In genomic region chr3:130894130-130894872, GRCh38 we compare ENCODE assay signal across 8 cellular contexts. TPM values are rescaled to one million over a fixed set of nuclear protein-coding genes. Genes with fewer than 3 reads are reported as not detected.
DNase-seq lines count a peak whose midpoint lies in the region; ATAC-seq, FAIRE-seq and TF ChIP-seq lines count a peak whose summit lies in the region.

No MANE protein-coding gene starts in this region.

- ATAC-seq in GM19351 (IDR thresholded peaks at IDR 0.05; ENCODE audit: unreplicated experiment) (peak; percentile 10), HG03565 (IDR thresholded peaks at IDR 0.05; ENCODE audit: unreplicated experiment) (peak; percentile 10)

- TF ChIP-seq CTCF in C4-2B (conservative IDR thresholded peaks at IDR 0.05) (no peak), cardiac fibroblast (IDR thresholded peaks at IDR 0.05; ENCODE audit: low read depth, low read length) (no peak), kidney (IDR thresholded peaks at IDR 0.05; ENCODE audit: borderline replicate concordance, extremely low read depth, insufficient read depth) (no peak)

- H3K9ac ChIP-seq in kidney (ENCODE audit: low read length in 2 of 2), result peak overlapping the region; percentile 80 to 83

- H3K27ac ChIP-seq in C4-2B (peak overlapping the region; percentile 94), kidney (ENCODE audit: low read depth in 2 of 2, low read length in 2 of 2) (peak overlapping the region; percentile 82 to 94)

- no peaks in the 10 kb centered on the region for H3K9me3 ChIP-seq in kidney (ENCODE audit: control insufficient read depth in 1 of 2, low read length in 2 of 2)

- no peak for FAIRE-seq in kidney (lab: Jason Lieb, UNC)

- DNase-seq in T-helper 22 cell (ENCODE audit: low read depth) (peak; percentile 50), cardiac fibroblast (ENCODE audit: low read depth in 2 of 2) (peak in 1 of 2 donors; percentile 29), kidney (peak; percentile 88), middle frontal gyrus (ENCODE audit: extremely low spot score, low spot score) (no peak)
- DNase-seq in stimulated activated CD4-positive, alpha-beta T cell treated with anti-CD3 and anti-CD28 coated beads, Interleukin-15, amount 100 ng/mL, for 1 hour (ENCODE audit: low read depth in 1 of 2, low spot score in 1 of 2), result peak; percentile 7 to 20

- H3K4me1 ChIP-seq in kidney (ENCODE audit: control insufficient read depth in 1 of 2, insufficient read depth in 1 of 2, low read depth in 1 of 2, low read length in 2 of 2), result peaks cover 0 to 9% of the 10 kb centered on the region in 2 donors

- intact Hi-C loops in kidney (cut with DNase I), result no loop called here

- H3K36me3 ChIP-seq in kidney (ENCODE audit: control insufficient read depth in 1 of 2, insufficient read depth in 2 of 2, low read length in 2 of 2), result no peaks in the 10 kb centered on the region

- H3K4me3 ChIP-seq in cardiac fibroblast (replicated peaks in 1 of 2; ENCODE audit: low read depth in 2 of 2, low read length in 2 of 2), result peak overlapping the region; percentile 91 to 94
- H3K4me3 ChIP-seq in kidney (ENCODE audit: low read length in 2 of 2), result peak overlapping the region; percentile 79 to 83

RNA-seq across cellular contexts. Expression of gene ATP2C1, which starts 0.4 kb away (rescaled TPM):
- 102 TPM for total RNA-seq in kidney
- 46.8 TPM for polyA plus RNA-seq in kidney (ENCODE audit: insufficient read depth, low read depth, low replicate concordance)
